1 cellular context compared by ENCODE assay signal in genomic region chr6:99522531-99522930, GRCh38.
TF ChIP-seq lines count a peak whose summit lies in the region.

No MANE protein-coding gene starts in this region.

TF ChIP-seq in SK-N-SH, 30 proteins besides CTCF, POLR2A, EP300 and RAD21 (continued from another document):
- TF ChIP-seq IRF3 (IDR thresholded peaks at IDR 0.05; ENCODE audit: low read depth, low read length) (no peak), PBX3 (IDR thresholded peaks at IDR 0.05) (no peak), USF1 (IDR thresholded peaks at IDR 0.05; ENCODE audit: borderline replicate concordance, low read depth) (no peak), GABPA (IDR thresholded peaks at IDR 0.05; ENCODE audit: low read depth) (no peak), SIN3A (IDR thresholded peaks at IDR 0.05; ENCODE audit: borderline replicate concordance, low read depth, low read length) (no peak)
